1 cellular context compared by ENCODE assay signal in genomic region chr17:82305727-82306300, GRCh38.
A peak's percentile ranks its signal among the peaks of the same experiment; 100 is the strongest.
TF ChIP-seq lines count a peak whose summit lies in the region.

No MANE protein-coding gene starts in this region.

TF ChIP-seq in HepG2, 621 proteins besides CTCF, POLR2A, EP300 and RAD21:
- TF ChIP-seq SP4 (CRISPR knock-in tag; IDR thresholded peaks at IDR 0.05) = 0 out of 2 replicates have a peak, but pooled peaks have one; percentile 19
- TF ChIP-seq SNRNP70 (IDR thresholded peaks at IDR 0.05; ENCODE audit: low read depth, low read length) = no peak
- no peak for TF ChIP-seq DBP (CRISPR knock-in tag; IDR thresholded peaks at IDR 0.05; ENCODE audit: not compliant biosample characterization)
- no peak for TF ChIP-seq NPAS2 (CRISPR knock-in tag; IDR thresholded peaks at IDR 0.05; ENCODE audit: borderline replicate concordance)
- no peak for TF ChIP-seq EEA1 (CRISPR knock-in tag; IDR thresholded peaks at IDR 0.05; ENCODE audit: borderline replicate concordance)
- no peak for TF ChIP-seq JDP2 (CRISPR knock-in tag; IDR thresholded peaks at IDR 0.05; ENCODE audit: borderline replicate concordance)
- TF ChIP-seq ZNF570 (CRISPR knock-in tag; IDR thresholded peaks at IDR 0.05; ENCODE audit: borderline replicate concordance) = no peak
- no peak for TF ChIP-seq HNF4A (CRISPR knock-in tag; IDR thresholded peaks at IDR 0.05)
- no peak for TF ChIP-seq ZNF891 (CRISPR knock-in tag; IDR thresholded peaks at IDR 0.05)
- TF ChIP-seq ZFX (CRISPR knock-in tag; IDR thresholded peaks at IDR 0.05; ENCODE audit: low read depth) = no peak
- no peak for TF ChIP-seq PRDM10 (CRISPR knock-in tag; IDR thresholded peaks at IDR 0.05; ENCODE audit: low read depth)
- TF ChIP-seq FIP1L1 (IDR thresholded peaks at IDR 0.05; ENCODE audit: borderline replicate concordance, insufficient read depth, low read depth, low read length) = no peak
- TF ChIP-seq FLYWCH1 (CRISPR knock-in tag; IDR thresholded peaks at IDR 0.05) = 0 out of 2 replicates have a peak, but pooled peaks have one; percentile 46
- no peak for TF ChIP-seq KLF6 (CRISPR knock-in tag; IDR thresholded peaks at IDR 0.05)
- peak; percentile 66; the same call in 1 of the 2 replicates for TF ChIP-seq ZNF879 (CRISPR knock-in tag; IDR thresholded peaks at IDR 0.05)
- no peak for TF ChIP-seq CHD2 (IDR thresholded peaks at IDR 0.05; ENCODE audit: low read depth, low read length)
